Comparison of ENCODE assay signal across 20 cellular contexts in the genomic region with DNA sequence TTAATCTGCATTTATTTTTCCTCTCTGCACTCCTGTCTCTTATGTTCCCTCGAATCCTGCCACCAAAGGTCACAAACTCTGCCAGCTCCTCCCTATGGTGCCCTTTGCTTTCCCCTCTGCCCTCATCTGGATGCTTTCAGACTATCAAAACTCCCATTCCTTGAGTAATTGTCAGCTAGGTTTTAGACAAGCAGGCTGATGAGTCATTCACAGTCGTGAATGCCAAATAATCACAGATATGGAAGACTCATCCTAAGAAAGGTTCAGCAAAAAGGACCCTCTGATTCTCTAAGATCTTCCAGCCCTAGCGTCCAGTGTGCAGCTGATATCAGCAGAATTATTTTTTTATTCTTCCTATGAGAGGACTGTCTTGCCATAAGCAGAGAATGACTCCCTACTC.
A peak's percentile ranks its signal among the peaks of the same experiment; 100 is the strongest.
DNase-seq lines count a peak whose midpoint lies in the region; ATAC-seq, FAIRE-seq and TF ChIP-seq lines count a peak whose summit lies in the region.
"Had no signal": no experiment of that assay in that cellular context is flagged by ENCODE, and none has a peak within 500 bp of the region (broad histone marks: within the 10 kb centered on the region; RNA-seq: fewer than 3 reads in every experiment).

No MANE protein-coding gene starts in this region.

- H3K27ac Mint-ChIP-seq in nephron progenitor cell: peak overlapping the region; percentile 9
- H3K27ac Mint-ChIP-seq: activated CD4-positive, alpha-beta memory T cell treated with anti-CD3 and anti-CD28 coated beads, Interleukin-2, amount 10 ng/mL, durations not matched to agents 7 days and 5 days; activated T-helper 17 cell treated with anti-CD3 and anti-CD28 coated beads, Interleukin-2, amount 50 U/mL, for 72 hours; mesothelial cell of epicardium had no signal

- no peaks in the 10 kb centered on the region for H3K27me3 ChIP-seq in MG63
- no peaks in the 10 kb centered on the region for H3K27me3 ChIP-seq in bronchial epithelial cell (ENCODE audit: control insufficient read depth, insufficient read depth, low read length)
- 0 out of 2 replicates have a peak, but pooled peaks cover 3% of the 10 kb centered on the region for H3K27me3 ChIP-seq in HAP-1 (ENCODE audit: low read depth)
- H3K27me3 ChIP-seq: ascending aorta, SJCRH30 had no signal

- peaks cover 12% of the 10 kb centered on the region for H3K36me3 Mint-ChIP-seq in nephron progenitor cell (ENCODE audit: low read depth)

- peak overlapping the region; percentile 4 for H3K4me3 Mint-ChIP-seq in nephron progenitor cell
- H3K4me3 Mint-ChIP-seq: activated CD4-positive, alpha-beta memory T cell treated with anti-CD3 and anti-CD28 coated beads, Interleukin-2, amount 10 ng/mL, durations not matched to agents 7 days and 5 days; activated T-helper 17 cell treated with anti-CD3 and anti-CD28 coated beads, Interleukin-2, amount 50 U/mL, for 72 hours; mesothelial cell of epicardium; stimulated activated naive CD8-positive, alpha-beta T cell treated with anti-CD3 and anti-CD28 coated beads, Interleukin-15, amount 100 ng/mL, for 72 hours had no signal

- TF ChIP-seq POLR2A in GM18505 (IDR thresholded peaks at IDR 0.05; ENCODE audit: borderline replicate concordance, extremely low read depth, insufficient read depth, insufficient read length): no peak

- no peaks in the 10 kb centered on the region for H3K4me1 ChIP-seq in HAP-1
- H3K4me1 ChIP-seq: ascending aorta, SJCRH30 had no signal

- peaks cover 19% of the 10 kb centered on the region for H3K4me1 Mint-ChIP-seq in nephron progenitor cell
- H3K4me1 Mint-ChIP-seq: activated CD4-positive, alpha-beta memory T cell treated with anti-CD3 and anti-CD28 coated beads, Interleukin-2, amount 10 ng/mL, durations not matched to agents 7 days and 5 days; activated T-helper 17 cell treated with anti-CD3 and anti-CD28 coated beads, Interleukin-2, amount 50 U/mL, for 72 hours; mesothelial cell of epicardium; stimulated activated naive CD8-positive, alpha-beta T cell treated with anti-CD3 and anti-CD28 coated beads, Interleukin-15, amount 100 ng/mL, for 72 hours had no signal

- H3K9me3 Mint-ChIP-seq in nephron progenitor cell: peaks cover 36% of the 10 kb centered on the region

- in situ Hi-C loops in HAP-1 (cut with MboI; ENCODE audit: low sequenced_read_pairs): no loop called here

- peaks cover 2% of the 10 kb centered on the region for H3K27me3 Mint-ChIP-seq in nephron progenitor cell (ENCODE audit: low read depth, poor library complexity)
- H3K27me3 Mint-ChIP-seq: activated CD4-positive, alpha-beta memory T cell treated with anti-CD3 and anti-CD28 coated beads, Interleukin-2, amount 10 ng/mL, durations not matched to agents 7 days and 5 days; stimulated activated naive CD8-positive, alpha-beta T cell treated with anti-CD3 and anti-CD28 coated beads, Interleukin-15, amount 100 ng/mL, for 72 hours had no signal

- H3K36me3 ChIP-seq in MG63 (no peaks in the 10 kb centered on the region), bronchial epithelial cell (ENCODE audit: control insufficient read depth, insufficient read depth, low read length) (no peaks in the 10 kb centered on the region), HAP-1 (replicated peaks) (no peaks in the 10 kb centered on the region)
- H3K36me3 ChIP-seq: ascending aorta, SJCRH30 had no signal

- H3K9me3 ChIP-seq in MG63 (peaks cover 12% of the 10 kb centered on the region), HAP-1 (peaks cover 3% of the 10 kb centered on the region; the same call in 1 of the 2 replicates)
- H3K9me3 ChIP-seq: ascending aorta, SJCRH30 had no signal

- TF ChIP-seq CTCF in bronchial epithelial cell (IDR thresholded peaks at IDR 0.05; ENCODE audit: insufficient read depth, low read length, severe bottlenecking): no peak
- TF ChIP-seq CTCF in nephron progenitor cell (IDR thresholded peaks at IDR 0.05): no peak

- FAIRE-seq in bronchial epithelial cell (lab: Jason Lieb, UNC): no peak

- H3K4me3 ChIP-seq in MG63 (no peak overlapping the region), bronchial epithelial cell (ENCODE audit: low read depth, low read length) (no peak overlapping the region), HAP-1 (no peak overlapping the region)
- H3K4me3 ChIP-seq: ascending aorta, SJCRH30, smooth muscle cell had no signal

- no peak for ATAC-seq in GM19351 (IDR thresholded peaks at IDR 0.05; ENCODE audit: unreplicated experiment)
- no peak for ATAC-seq in GM18505 (IDR thresholded peaks at IDR 0.05; ENCODE audit: unreplicated experiment)
- ATAC-seq in HG03025 (IDR thresholded peaks at IDR 0.05; ENCODE audit: low FRiP score, unreplicated experiment): no peak
- ATAC-seq: activated T-helper 17 cell treated with anti-CD3 and anti-CD28 coated beads, Interleukin-2, amount 50 U/mL, for 72 hours; stimulated activated naive CD8-positive, alpha-beta T cell treated with anti-CD3 and anti-CD28 coated beads, Interleukin-15, amount 100 ng/mL, for 72 hours had no signal

- DNase-seq in Daoy (ENCODE audit: low read depth) (peak; percentile 10), MG63 (peak; percentile 20), bronchial epithelial cell (ENCODE audit: low read depth) (peak; percentile 44), nephron progenitor cell (no peak), HAP-1 (ENCODE audit: low spot score in 2 of 2) (no peak)
- DNase-seq: activated CD4-positive, alpha-beta memory T cell treated with anti-CD3 and anti-CD28 coated beads, Interleukin-2, amount 10 ng/mL, durations not matched to agents 7 days and 5 days; DMS153; foreskin melanocyte; NCI-H1048; NCI-H2107; nucleus accumbens; SJCRH30; stimulated activated naive CD8-positive, alpha-beta T cell treated with anti-CD3 and anti-CD28 coated beads, Interleukin-15, amount 100 ng/mL, for 72 hours had no signal

Comparison
In these comparisons a context has a peak if more than half of its experiments do, and no peak if none do; other contexts are left out.
1. DNase-seq: peak in Daoy (single experiment), MG63 (single experiment) and bronchial epithelial cell (single experiment); none in nephron progenitor cell (single experiment) and HAP-1 (0 of 2).